1 cellular context compared by ENCODE assay signal in genomic region chr2:233252227-233252626, GRCh38.
TF ChIP-seq lines count a peak whose summit lies in the region.

No MANE protein-coding gene starts in this region.

TF ChIP-seq in SK-N-SH treated with all-trans-retinoic acid at 6 μM for 48 hours, 23 proteins besides CTCF, POLR2A, EP300 and RAD21 (continued from another document):
- TF ChIP-seq POU6F1 (CRISPR knock-in tag; IDR thresholded peaks at IDR 0.05; ENCODE audit: borderline replicate concordance, low read depth): no peak
- no peak for TF ChIP-seq CSRNP3 (CRISPR knock-in tag; IDR thresholded peaks at IDR 0.05)
- no peak for TF ChIP-seq ESRRG (CRISPR knock-in tag; IDR thresholded peaks at IDR 0.05)
- TF ChIP-seq PATZ1 (CRISPR knock-in tag; IDR thresholded peaks at IDR 0.05; ENCODE audit: borderline replicate concordance): no peak
- no peak for TF ChIP-seq RARB (CRISPR knock-in tag; IDR thresholded peaks at IDR 0.05)
- TF ChIP-seq GLIS3 (CRISPR knock-in tag; IDR thresholded peaks at IDR 0.05): no peak
- TF ChIP-seq ZFP3 (CRISPR knock-in tag; IDR thresholded peaks at IDR 0.05): no peak
- TF ChIP-seq ZNF70 (CRISPR knock-in tag; IDR thresholded peaks at IDR 0.05): no peak
- TF ChIP-seq ARNTL (CRISPR knock-in tag; IDR thresholded peaks at IDR 0.05; ENCODE audit: borderline replicate concordance, low read depth): no peak
